ENCODE assay signal across 1 cellular context in genomic region chr12:57767876-57768275, GRCh38.
TF ChIP-seq lines count a peak whose summit lies in the region.

No MANE protein-coding gene starts in this region.

TF ChIP-seq in HCT116, 20 proteins besides CTCF, POLR2A, EP300 and RAD21:
- TF ChIP-seq REST (IDR thresholded peaks at IDR 0.05; ENCODE audit: low read depth) (no peak), ZNF274 (IDR thresholded peaks at IDR 0.05; ENCODE audit: low read depth, low read length) (no peak), CEBPB (IDR thresholded peaks at IDR 0.05; ENCODE audit: low read depth) (no peak), CBX3 (IDR thresholded peaks at IDR 0.05; ENCODE audit: low read depth) (no peak), EZH2phosphoT487 (IDR thresholded peaks at IDR 0.05; ENCODE audit: borderline replicate concordance) (no peak), FOSL1 (IDR thresholded peaks at IDR 0.05; ENCODE audit: low read depth) (no peak), EZH2 (IDR thresholded peaks at IDR 0.05) (no peak), YY1 (IDR thresholded peaks at IDR 0.05; ENCODE audit: extremely low read depth, insufficient replicate concordance, low read depth, low read length) (no peak), POLR2AphosphoS5 (IDR thresholded peaks at IDR 0.05; ENCODE audit: low read depth, low read length) (no peak), SP1 (IDR thresholded peaks at IDR 0.05; ENCODE audit: low read depth) (no peak), ELF1 (IDR thresholded peaks at IDR 0.05; ENCODE audit: borderline replicate concordance, low read depth) (no peak), EGR1 (IDR thresholded peaks at IDR 0.05; ENCODE audit: low read depth) (no peak), SIN3A (IDR thresholded peaks at IDR 0.05; ENCODE audit: low read depth) (no peak)
- TF ChIP-seq, protein P1, sequence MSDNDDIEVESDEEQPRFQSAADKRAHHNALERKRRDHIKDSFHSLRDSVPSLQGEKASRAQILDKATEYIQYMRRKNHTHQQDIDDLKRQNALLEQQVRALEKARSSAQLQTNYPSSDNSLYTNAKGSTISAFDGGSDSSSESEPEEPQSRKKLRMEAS (IDR thresholded peaks at IDR 0.05) = no peak
- TF ChIP-seq, protein P2, sequence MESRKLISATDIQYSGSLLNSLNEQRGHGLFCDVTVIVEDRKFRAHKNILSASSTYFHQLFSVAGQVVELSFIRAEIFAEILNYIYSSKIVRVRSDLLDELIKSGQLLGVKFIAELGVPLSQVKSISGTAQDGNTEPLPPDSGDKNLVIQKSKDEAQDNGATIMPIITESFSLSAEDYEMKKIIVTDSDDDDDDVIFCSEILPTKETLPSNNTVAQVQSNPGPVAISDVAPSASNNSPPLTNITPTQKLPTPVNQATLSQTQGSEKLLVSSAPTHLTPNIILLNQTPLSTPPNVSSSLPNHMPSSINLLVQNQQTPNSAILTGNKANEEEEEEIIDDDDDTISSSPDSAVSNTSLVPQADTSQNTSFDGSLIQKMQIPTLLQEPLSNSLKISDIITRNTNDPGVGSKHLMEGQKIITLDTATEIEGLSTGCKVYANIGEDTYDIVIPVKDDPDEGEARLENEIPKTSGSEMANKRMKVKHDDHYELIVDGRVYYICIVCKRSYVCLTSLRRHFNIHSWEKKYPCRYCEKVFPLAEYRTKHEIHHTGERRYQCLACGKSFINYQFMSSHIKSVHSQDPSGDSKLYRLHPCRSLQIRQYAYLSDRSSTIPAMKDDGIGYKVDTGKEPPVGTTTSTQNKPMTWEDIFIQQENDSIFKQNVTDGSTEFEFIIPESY (IDR thresholded peaks at IDR 0.05; ENCODE audit: extremely low read depth, insufficient replicate concordance, low read length) = no peak
- TF ChIP-seq, protein P3, sequence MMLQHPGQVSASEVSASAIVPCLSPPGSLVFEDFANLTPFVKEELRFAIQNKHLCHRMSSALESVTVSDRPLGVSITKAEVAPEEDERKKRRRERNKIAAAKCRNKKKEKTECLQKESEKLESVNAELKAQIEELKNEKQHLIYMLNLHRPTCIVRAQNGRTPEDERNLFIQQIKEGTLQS (IDR thresholded peaks at IDR 0.05) = no peak
